17 cellular contexts compared by ENCODE assay signal in the genomic region with DNA sequence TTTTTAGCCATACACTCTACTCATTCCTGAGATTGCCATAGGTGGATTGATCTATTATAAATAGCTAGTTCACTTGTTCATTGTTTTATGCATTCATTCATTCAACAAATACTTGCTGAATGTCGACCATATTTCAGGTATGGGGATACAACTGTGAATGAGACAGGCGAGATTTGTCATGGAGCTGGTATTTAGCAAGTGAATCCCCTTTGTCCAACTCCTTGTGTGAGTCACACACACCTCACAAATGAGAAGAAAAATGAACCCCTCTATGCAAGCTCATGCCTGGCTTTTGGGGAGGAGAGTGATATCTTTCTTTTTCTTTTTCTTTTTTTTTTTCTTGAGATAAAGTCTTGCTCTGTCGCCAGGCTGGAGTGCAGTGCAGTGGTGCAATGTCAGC. TPM values are rescaled to one million over a fixed set of nuclear protein-coding genes. Genes with fewer than 3 reads are reported as not detected.
A peak's percentile ranks its signal among the peaks of the same experiment; 100 is the strongest.
DNase-seq lines count a peak whose midpoint lies in the region; ATAC-seq, FAIRE-seq and TF ChIP-seq lines count a peak whose summit lies in the region.
"Had no signal": no experiment of that assay in that cellular context is flagged by ENCODE, and none has a peak within 500 bp of the region (broad histone marks: within the 10 kb centered on the region; RNA-seq: fewer than 3 reads in every experiment).

No MANE protein-coding gene starts in this region.

- H3K27me3 ChIP-seq in bronchial epithelial cell (ENCODE audit: control insufficient read depth, insufficient read depth, low read length) (no peaks in the 10 kb centered on the region), neutrophil (no peaks in the 10 kb centered on the region), right lobe of liver (no peaks in the 10 kb centered on the region)

- no peaks in the 10 kb centered on the region for H3K36me3 ChIP-seq in bronchial epithelial cell (ENCODE audit: control insufficient read depth, insufficient read depth, low read length)
- no peaks in the 10 kb centered on the region for H3K36me3 ChIP-seq in neutrophil
- H3K36me3 ChIP-seq in right lobe of liver = no peaks in the 10 kb centered on the region

- intact Hi-C loops in right lobe of liver (cut with DNase I) = no loop called here

- WGBS in right lobe of liver (ENCODE audit: insufficient coverage, low coverage, low lambda C conversion rate, missing lambda C conversion rate) = 73% methylated on average over 3 of the region's 3 CpGs

- TF ChIP-seq CTCF in bronchial epithelial cell (IDR thresholded peaks at IDR 0.05; ENCODE audit: insufficient read depth, low read length, severe bottlenecking) (no peak), neutrophil (IDR thresholded peaks at IDR 0.05) (no peak), right lobe of liver (IDR thresholded peaks at IDR 0.05) (no peak)

- FAIRE-seq in bronchial epithelial cell (lab: Jason Lieb, UNC) = no peak
- FAIRE-seq: GM12878, K562 had no signal

- no peak for TF ChIP-seq POLR2A in right lobe of liver (IDR thresholded peaks at IDR 0.05)

- no peak overlapping the region for H3K4me3 ChIP-seq in bronchial epithelial cell (ENCODE audit: low read depth, low read length)
- no peak overlapping the region for H3K4me3 ChIP-seq in neutrophil (ENCODE audit: low read depth in 1 of 2, low read length in 1 of 2)
- H3K4me3 ChIP-seq in right lobe of liver = no peak overlapping the region
- H3K4me3 ChIP-seq: BLaER1 treated with 17β-estradiol and CSF1 and Interleukin-3, amounts not matched to agents 10 nM and 100 nM; GM12878; K562 had no signal

- peak; percentile 47 for DNase-seq in ELR (ENCODE audit: low read depth)
- peak; percentile 34 for DNase-seq in HPDE6-E6E7 (ENCODE audit: extremely low spot score)
- peak; percentile 89 for DNase-seq in bronchial epithelial cell (ENCODE audit: low read depth)
- DNase-seq in stimulated activated CD8-positive, alpha-beta memory T cell treated with anti-CD3 and anti-CD28 coated beads, Interleukin-4, amount 100 ng/mL, for 48 hours = no peak
- no peak for DNase-seq in NCI-H526 treated with DMSO at 0.1 percent for 48 hours (lab: John Stamatoyannopoulos, UW)
- DNase-seq in right lobe of liver = no peak
- DNase-seq: Caco-2, NCI-H1048, NCI-H446, NCI-H748 treated with DMSO at 0.1 percent for 48 hours, Right ventricle myocardium superior had no signal

- no peaks in the 10 kb centered on the region for H3K9me3 ChIP-seq in neutrophil
- H3K9me3 ChIP-seq in right lobe of liver = no peaks in the 10 kb centered on the region
- H3K9me3 ChIP-seq: BLaER1 treated with 17β-estradiol and CSF1 and Interleukin-3, amounts not matched to agents 10 nM and 100 nM; Caco-2 had no signal

- H3K4me1 ChIP-seq in neutrophil (ENCODE audit: control insufficient read depth in 1 of 2, insufficient read depth in 1 of 2, low read depth in 1 of 2, low read length in 1 of 2) (peaks cover 92 to 94% of the 10 kb centered on the region in 2 experiments), right lobe of liver (no peaks in the 10 kb centered on the region)

- no peak for ATAC-seq in right lobe of liver
- ATAC-seq: GM12878, K562, Panc1, SK-N-SH treated with all-trans-retinoic acid at 6 μM for 48 hours had no signal

- H3K27ac ChIP-seq in neutrophil (peak overlapping the region; percentile 96), right lobe of liver (no peak overlapping the region)

RNA-seq across cellular contexts. Expression of gene AMPD3, which starts 1.8 kb away (rescaled TPM):
- total RNA-seq in bronchial epithelial cell (5.3 and 11.0 TPM in 2 replicates), right lobe of liver (1 to 10 TPM in 5 of 6 experiments, under 1 TPM in 1; 0.98 to 5.0 (median 1.8) TPM)

Comparison
In these comparisons a context has a peak if more than half of its experiments do, and no peak if none do; other contexts are left out.
1. DNase-seq: peak in ELR (single experiment), HPDE6-E6E7 (single experiment) and bronchial epithelial cell (single experiment); none in stimulated activated CD8-positive, alpha-beta memory T cell treated with anti-CD3 and anti-CD28 coated beads, Interleukin-4, amount 100 ng/mL, for 48 hours (single experiment), NCI-H526 treated with DMSO at 0.1 percent for 48 hours (single experiment) and right lobe of liver (0 of 3).